17 cellular contexts compared by ENCODE assay signal in the genomic region with DNA sequence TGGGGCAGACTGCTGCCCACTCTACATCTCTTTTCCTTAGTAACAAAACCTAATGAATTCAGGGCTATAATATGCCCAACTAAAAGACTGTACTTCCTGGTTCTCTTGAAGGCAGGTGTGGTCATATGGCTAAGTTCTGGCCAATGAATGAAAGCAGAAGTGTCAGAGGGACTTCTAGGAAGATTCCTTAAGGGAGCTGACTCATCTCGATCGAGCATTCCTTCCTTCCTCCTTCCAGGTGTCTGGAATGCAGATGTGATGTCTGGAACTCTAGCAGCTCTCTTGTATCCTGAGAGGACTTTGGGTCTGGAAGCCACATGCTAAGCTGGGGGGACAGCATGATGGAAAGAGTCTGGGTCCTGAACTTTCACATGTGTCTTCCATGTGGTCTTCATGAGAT.
"Had no signal": no experiment of that assay in that cellular context is flagged by ENCODE, and none has a peak within 500 bp of the region (broad histone marks: within the 10 kb centered on the region; RNA-seq: fewer than 3 reads in every experiment).

No MANE protein-coding gene starts in this region.

- H3K4me1 Mint-ChIP-seq: activated CD4-positive, alpha-beta T cell treated with anti-CD3 and anti-CD28 coated beads, Interleukin-2, amount 10 ng/mL, durations not matched to agents 24 days and 14 days; activated naive CD8-positive, alpha-beta T cell treated with anti-CD3 and anti-CD28 coated beads, Interleukin-2, amount 10 ng/mL, durations not matched to agents 7 days and 5 days; naive B cell; stimulated activated naive B cell treated with anti-CD40 and anti-IgM and Interleukin-4, amounts not matched to agents 10 μg/mL and 1 μg/mL and 100 μg/mL, for 72 hours had no signal

- H3K27me3 ChIP-seq: brain microvascular endothelial cell, gastrocnemius medialis, tibial artery, vagina had no signal

- ATAC-seq: gastrocnemius medialis; left lobe of liver; stimulated activated naive B cell treated with anti-CD40 and anti-IgM and Interleukin-4, amounts not matched to agents 10 μg/mL and 1 μg/mL and 100 μg/mL, for 72 hours had no signal

- DNase-seq: activated CD4-positive, alpha-beta T cell treated with anti-CD3 and anti-CD28 coated beads, Interleukin-2, amount 10 ng/mL, durations not matched to agents 24 days and 14 days; activated CD4-positive, CD25-positive, alpha-beta regulatory T cell; activated CD8-positive, alpha-beta memory T cell treated with anti-CD3 and anti-CD28 coated beads, Interleukin-2, amount 50 U/mL, for 48 hours; activated naive CD8-positive, alpha-beta T cell treated with anti-CD3 and anti-CD28 coated beads, Interleukin-2, amount 10 ng/mL, durations not matched to agents 7 days and 5 days; anterior cingulate cortex; brain microvascular endothelial cell; gastrocnemius medialis; mammary epithelial cell; naive B cell; stimulated activated CD4-positive, alpha-beta T cell treated with anti-CD3 and anti-CD28 coated beads, Interleukin-4, amount 100 ng/mL, for 1 hour; stimulated activated naive B cell treated with anti-CD40 and anti-IgM and Interleukin-4, amounts not matched to agents 10 μg/mL and 1 μg/mL and 100 μg/mL, for 72 hours; T-helper 2 cell; tibial artery had no signal

- H3K4me3 Mint-ChIP-seq: activated CD4-positive, alpha-beta T cell treated with anti-CD3 and anti-CD28 coated beads, Interleukin-2, amount 10 ng/mL, durations not matched to agents 24 days and 14 days; activated naive CD8-positive, alpha-beta T cell treated with anti-CD3 and anti-CD28 coated beads, Interleukin-2, amount 10 ng/mL, durations not matched to agents 7 days and 5 days; naive B cell; stimulated activated naive B cell treated with anti-CD40 and anti-IgM and Interleukin-4, amounts not matched to agents 10 μg/mL and 1 μg/mL and 100 μg/mL, for 72 hours had no signal

- H3K27me3 Mint-ChIP-seq: activated CD4-positive, alpha-beta T cell treated with anti-CD3 and anti-CD28 coated beads, Interleukin-2, amount 10 ng/mL, durations not matched to agents 24 days and 14 days; activated naive CD8-positive, alpha-beta T cell treated with anti-CD3 and anti-CD28 coated beads, Interleukin-2, amount 10 ng/mL, durations not matched to agents 7 days and 5 days; naive B cell; stimulated activated naive B cell treated with anti-CD40 and anti-IgM and Interleukin-4, amounts not matched to agents 10 μg/mL and 1 μg/mL and 100 μg/mL, for 72 hours had no signal

- H3K4me3 ChIP-seq: gastrocnemius medialis, tibial artery, vagina had no signal

- H3K36me3 ChIP-seq: brain microvascular endothelial cell, gastrocnemius medialis, tibial artery, vagina had no signal

- H3K4me1 ChIP-seq: gastrocnemius medialis, parathyroid adenoma, vagina had no signal

- H3K36me3 Mint-ChIP-seq: activated naive CD8-positive, alpha-beta T cell treated with anti-CD3 and anti-CD28 coated beads, Interleukin-2, amount 10 ng/mL, durations not matched to agents 7 days and 5 days had no signal

- H3K79me2 ChIP-seq: parathyroid adenoma had no signal

- H3K9me3 Mint-ChIP-seq: activated CD4-positive, alpha-beta T cell treated with anti-CD3 and anti-CD28 coated beads, Interleukin-2, amount 10 ng/mL, durations not matched to agents 24 days and 14 days; activated naive CD8-positive, alpha-beta T cell treated with anti-CD3 and anti-CD28 coated beads, Interleukin-2, amount 10 ng/mL, durations not matched to agents 7 days and 5 days had no signal

- H3K27ac Mint-ChIP-seq: activated CD4-positive, alpha-beta T cell treated with anti-CD3 and anti-CD28 coated beads, Interleukin-2, amount 10 ng/mL, durations not matched to agents 24 days and 14 days; activated naive CD8-positive, alpha-beta T cell treated with anti-CD3 and anti-CD28 coated beads, Interleukin-2, amount 10 ng/mL, durations not matched to agents 7 days and 5 days; naive B cell; stimulated activated naive B cell treated with anti-CD40 and anti-IgM and Interleukin-4, amounts not matched to agents 10 μg/mL and 1 μg/mL and 100 μg/mL, for 72 hours had no signal

- H3K9ac ChIP-seq: parathyroid adenoma had no signal

- H3K27ac ChIP-seq: brain microvascular endothelial cell, epithelial cell of prostate, gastrocnemius medialis, parathyroid adenoma, tibial artery, vagina had no signal
